ENCODE assay signal across 8 cellular contexts in genomic region chr7:35800718-35801391, GRCh38. TPM values are rescaled to one million over a fixed set of nuclear protein-coding genes. Genes with fewer than 3 reads are reported as not detected.
DNase-seq lines count a peak whose midpoint lies in the region; ATAC-seq, FAIRE-seq and TF ChIP-seq lines count a peak whose summit lies in the region.

Gene SEPTIN7, plus strand, starts transcription at chr7:35801057. Its CDS starts 153 bp downstream, at chr7:35801210.

- H3K4me1 ChIP-seq in psoas muscle, result peaks cover 29% of the 10 kb centered on the region

- H3K4me3 ChIP-seq in psoas muscle, result peak within 1 kb of the TSS; percentile 79

- peak; percentile 72 for ATAC-seq in GM18499 (IDR thresholded peaks at IDR 0.05; ENCODE audit: insufficient read depth, unreplicated experiment)
- ATAC-seq in HG02943 (IDR thresholded peaks at IDR 0.05; ENCODE audit: low read depth, unreplicated experiment), result peak; percentile 81
- ATAC-seq in left ventricle myocardium superior, result peak; percentile 96
- ATAC-seq in psoas muscle, result peak; percentile 97 to 98 (median 98)

- DNase-seq in NCI-H187 treated with DMSO at 0.1 percent for 48 hours (lab: John Stamatoyannopoulos, UW) (peak; percentile 83), anterior cingulate cortex (lab: John Stamatoyannopoulos, UW) (peak; percentile 82 to 100 (median 98)), left ventricle myocardium superior (peak; percentile 99), psoas muscle (peak; percentile 99 to 100), urothelium cell line (ENCODE audit: low spot score) (peak; percentile 99)

- H3K9me3 ChIP-seq in psoas muscle, result no peaks in the 10 kb centered on the region

- peak; percentile 99 for FAIRE-seq in urothelium cell line (lab: Jason Lieb, UNC)

- intact Hi-C loops in T-helper 2 cell treated with Interferon-gamma antibody and Interleukin-4, amounts not matched to agents 100 ng/mL and 5 ng/mL, for 36 hours (cut with micrococcal nuclease), result loop anchor here (1.0 to 5.0 kb wide), 9 partner anchors 18 to 764 kb away; partner anchors contain the start of genes ANLN, DPY19L1 and HERPUD2
- intact Hi-C loops in left ventricle myocardium superior (cut with micrococcal nuclease), result loop anchor here (10.0 kb wide), 2 partner anchors 74 to 104 kb away; no protein-coding TSS in a partner anchor
- intact Hi-C loops in psoas muscle (cut with DNase I), result loop anchor here (2.0 to 5.0 kb wide), 4 partner anchors 46 to 106 kb away; no protein-coding TSS in a partner anchor

- no peaks in the 10 kb centered on the region for H3K27me3 ChIP-seq in psoas muscle (ENCODE audit: insufficient read depth in 3 of 3, low read length in 2 of 3)

- no peak for TF ChIP-seq CTCF in psoas muscle (IDR thresholded peaks at IDR 0.05)

- no peaks in the 10 kb centered on the region for H3K36me3 ChIP-seq in psoas muscle (ENCODE audit: insufficient read depth in 1 of 2, low read depth in 1 of 2)

- 0 to 1% (median 0%) methylated on average over 46 to 62 of the region's 62 CpGs for WGBS in psoas muscle, 3 donors

- H3K27ac ChIP-seq in psoas muscle, result peak within 1 kb of the TSS; percentile 92

RNA-seq across cellular contexts. Expression of gene SEPTIN7, which starts in this region (rescaled TPM):
- 247 and 249 TPM in 2 replicates for total RNA-seq in T-helper 2 cell treated with Interferon-gamma antibody and Interleukin-4, amounts not matched to agents 100 ng/mL and 5 ng/mL, for 36 hours
- 176 TPM for total RNA-seq in left ventricle myocardium superior
- total RNA-seq in psoas muscle, result 100 to 1,000 TPM; 106 to 142 (median 127) TPM
- polyA plus RNA-seq in psoas muscle, result 100 to 1,000 TPM; 120 to 136 (median 126) TPM

Comparison
In these comparisons a context has a peak if more than half of its experiments do, and no peak if none do; other contexts are left out.
1. Peak in every context shown above with its lines: DNase-seq, ATAC-seq, H3K4me3 ChIP-seq and H3K27ac ChIP-seq.